In the genomic region with DNA sequence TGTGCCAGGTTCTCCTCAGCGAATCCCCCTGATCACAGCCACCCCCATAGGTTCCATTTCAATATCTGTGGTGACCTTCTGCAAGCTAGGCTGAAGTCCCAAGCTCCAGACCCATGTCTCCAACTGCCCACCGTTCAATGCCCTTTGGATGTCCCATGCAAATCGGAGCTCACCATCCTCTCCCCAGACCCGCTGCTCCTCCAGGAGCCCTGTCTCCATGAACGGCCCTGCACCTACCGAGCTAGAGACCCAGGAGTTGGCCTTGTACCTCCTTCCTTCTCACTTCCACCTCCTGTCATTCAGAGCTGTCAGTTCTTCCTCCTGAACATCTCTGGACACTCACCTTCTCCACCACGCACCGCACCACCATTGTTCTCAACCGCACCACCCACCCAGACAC, we compare ENCODE assay signal across 10 cellular contexts. TPM values are rescaled to one million over a fixed set of nuclear protein-coding genes. Genes with fewer than 3 reads are reported as not detected.
DNase-seq lines count a peak whose midpoint lies in the region; ATAC-seq, FAIRE-seq and TF ChIP-seq lines count a peak whose summit lies in the region.
"Had no signal": no experiment of that assay in that cellular context is flagged by ENCODE, and none has a peak within 500 bp of the region (broad histone marks: within the 10 kb centered on the region; RNA-seq: fewer than 3 reads in every experiment).

No MANE protein-coding gene starts in this region.

- peak overlapping the region; percentile 76 for H3K4me2 ChIP-seq in A549

- H3K36me3 Mint-ChIP-seq in HFFc6 (ENCODE audit: low read depth) = no peaks in the 10 kb centered on the region

- peak overlapping the region; percentile 74 for H3K9ac ChIP-seq in muscle layer of colon (ENCODE audit: low read length)

- peak overlapping the region; percentile 89; the same call in 2 of the 3 replicates for H3K4me3 ChIP-seq in A549
- peak overlapping the region; percentile 72 to 95 (median 78) for H3K4me3 ChIP-seq in breast epithelium
- peak overlapping the region in 1 of 2 donors; percentile 98 for H3K4me3 ChIP-seq in muscle layer of colon (ENCODE audit: low read depth in 1 of 2, low read length in 2 of 2)

- H3K9me3 ChIP-seq in A549 = no peaks in the 10 kb centered on the region
- H3K9me3 ChIP-seq in breast epithelium = no peaks in the 10 kb centered on the region
- H3K9me3 ChIP-seq in muscle layer of colon (ENCODE audit: low read length) = no peaks in the 10 kb centered on the region
- H3K9me3 ChIP-seq: testis had no signal

- TF ChIP-seq POLR2A in A549 (IDR thresholded peaks at IDR 0.05; ENCODE audit: low read length) = no peak
- TF ChIP-seq POLR2A in breast epithelium (IDR thresholded peaks at IDR 0.05) = no peak

- no peak overlapping the region for H3K27ac Mint-ChIP-seq in HFFc6

- peaks cover 19% of the 10 kb centered on the region for H3K4me1 Mint-ChIP-seq in HFFc6 (ENCODE audit: low read depth)

- ATAC-seq in A549 (no peak), GM21515 (IDR thresholded peaks at IDR 0.05; ENCODE audit: unreplicated experiment) (no peak)

- TF ChIP-seq EP300 in A549 (IDR thresholded peaks at IDR 0.05) = no peak

- H3K4me1 ChIP-seq in A549 (peaks cover 8% of the 10 kb centered on the region; the same call in 1 of the 3 replicates), breast epithelium (peaks cover 0 to 4% of the 10 kb centered on the region in 2 donors), muscle layer of colon (ENCODE audit: insufficient read depth, low read length) (peaks cover 12% of the 10 kb centered on the region)

- CTCF ChIA-PET in A549 (lab: Yijun Ruan, JAX) = interaction anchor here (1.7 to 4.6 kb wide), 5 partner anchors 9 to 327 kb away, joined by 4 to 42 read pairs (median 8); no protein-coding TSS in a partner anchor

- H3K36me3 ChIP-seq in breast epithelium = no peaks in the 10 kb centered on the region
- H3K36me3 ChIP-seq in muscle layer of colon (ENCODE audit: insufficient read depth, low read length) = no peaks in the 10 kb centered on the region

- peak overlapping the region; percentile 100 for H3K4me3 Mint-ChIP-seq in HFFc6

- DNase-seq in A549 (ENCODE audit: low read depth in 1 of 2, low spot score in 1 of 2) (no peak), HFFc6 (no peak), breast epithelium (ENCODE audit: low spot score in 2 of 2) (no peak), NCI-H510A treated with DMSO at 0.1 percent for 48 hours (lab: John Stamatoyannopoulos, UW) (no peak), hypothalamus (lab: John Stamatoyannopoulos, UW) (no peak), NCI-H82 treated with DMSO at 0.1 percent for 48 hours (lab: John Stamatoyannopoulos, UW; ENCODE audit: unreplicated experiment) (no peak)
- DNase-seq: kidney glomerular epithelial cell, testis had no signal

- TF ChIP-seq CTCF in A549 (IDR thresholded peaks at IDR 0.05) = no peak
- no peak for TF ChIP-seq CTCF in HFFc6 (IDR thresholded peaks at IDR 0.05)
- no peak for TF ChIP-seq CTCF in breast epithelium (IDR thresholded peaks at IDR 0.05)

- H3K27ac ChIP-seq in A549 (peak overlapping the region in 1 of 2 experiments; percentile 92; a peak in 3 of 6 replicates), breast epithelium (peak overlapping the region in 1 of 2 donors; percentile 76), muscle layer of colon (ENCODE audit: low read depth, low read length) (no peak overlapping the region)

- 93% methylated on average over 9 of the region's 9 CpGs for WGBS in A549 (ENCODE audit: missing lambda C conversion rate)

- H3K27me3 Mint-ChIP-seq in HFFc6 (ENCODE audit: insufficient read depth) = 0 out of 2 replicates have a peak, but pooled peaks cover 2% of the 10 kb centered on the region

- H3K27me3 ChIP-seq in breast epithelium (no peaks in the 10 kb centered on the region), muscle layer of colon (ENCODE audit: control insufficient read depth in 1 of 2, insufficient read depth in 2 of 2, low read length in 2 of 2) (no peaks in the 10 kb centered on the region)
- H3K27me3 ChIP-seq: testis had no signal

- intact Hi-C loops in breast epithelium (cut with DNase I; ENCODE audit: low total_unique reads) = no loop called here

- no peaks in the 10 kb centered on the region for H3K9me3 Mint-ChIP-seq in HFFc6

- no peak for FAIRE-seq in A549 (lab: Jason Lieb, UNC)

- no peak for TF ChIP-seq RAD21 in A549 (conservative IDR thresholded peaks at IDR 0.05 in 1 of 2, IDR thresholded peaks at IDR 0.05 in 1 of 2)

- POLR2A ChIA-PET in A549 (lab: Yijun Ruan, JAX) = interaction anchor here (1.5 to 2.1 kb wide), 2 partner anchors 11 to 236 kb away, joined by 5 to 6 read pairs; partner anchors contain the start of gene ZNF2

TF ChIP-seq in A549, 52 proteins besides CTCF, POLR2A, EP300 and RAD21:
- TF ChIP-seq, protein P1, sequence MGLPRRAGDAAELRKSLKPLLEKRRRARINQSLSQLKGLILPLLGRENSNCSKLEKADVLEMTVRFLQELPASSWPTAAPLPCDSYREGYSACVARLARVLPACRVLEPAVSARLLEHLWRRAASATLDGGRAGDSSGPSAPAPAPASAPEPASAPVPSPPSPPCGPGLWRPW (IDR thresholded peaks at IDR 0.05) = no peak
- TF ChIP-seq MAFK (IDR thresholded peaks at IDR 0.05; ENCODE audit: partially characterized antibody) = no peak
- TF ChIP-seq, protein P2, sequence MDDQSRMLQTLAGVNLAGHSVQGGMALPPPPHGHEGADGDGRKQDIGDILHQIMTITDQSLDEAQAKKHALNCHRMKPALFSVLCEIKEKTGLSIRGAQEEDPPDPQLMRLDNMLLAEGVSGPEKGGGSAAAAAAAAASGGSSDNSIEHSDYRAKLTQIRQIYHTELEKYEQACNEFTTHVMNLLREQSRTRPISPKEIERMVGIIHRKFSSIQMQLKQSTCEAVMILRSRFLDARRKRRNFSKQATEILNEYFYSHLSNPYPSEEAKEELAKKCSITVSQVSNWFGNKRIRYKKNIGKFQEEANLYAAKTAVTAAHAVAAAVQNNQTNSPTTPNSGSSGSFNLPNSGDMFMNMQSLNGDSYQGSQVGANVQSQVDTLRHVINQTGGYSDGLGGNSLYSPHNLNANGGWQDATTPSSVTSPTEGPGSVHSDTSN (IDR thresholded peaks at IDR 0.05) = no peak
- no peak for TF ChIP-seq FOSL2 (IDR thresholded peaks at IDR 0.05)
- no peak for TF ChIP-seq FOSL2 (CRISPR knock-in tag; IDR thresholded peaks at IDR 0.05)
- TF ChIP-seq HOXA7 (CRISPR knock-in tag; IDR thresholded peaks at IDR 0.05) = no peak
- no peak for TF ChIP-seq KDM1A (IDR thresholded peaks at IDR 0.05; ENCODE audit: low read depth)
- no peak for TF ChIP-seq POLR2AphosphoS2 (conservative IDR thresholded peaks at IDR 0.05; ENCODE audit: low read length)
- TF ChIP-seq PHF8 (IDR thresholded peaks at IDR 0.05; ENCODE audit: borderline replicate concordance, low read depth) = no peak
- no peak for TF ChIP-seq JUN (IDR thresholded peaks at IDR 0.05)
- TF ChIP-seq CEBPB (IDR thresholded peaks at IDR 0.05) = no peak
- no peak for TF ChIP-seq RFX5 (IDR thresholded peaks at IDR 0.05)
- no peak for TF ChIP-seq CHD4 (IDR thresholded peaks at IDR 0.05; ENCODE audit: borderline replicate concordance)
- TF ChIP-seq RCOR1 (IDR thresholded peaks at IDR 0.05; ENCODE audit: low read depth, low read length) = no peak

RNA-seq across cellular contexts. Expression of gene FAHD2A, which starts 1.0 kb away (rescaled TPM):
- 33.0 and 35.2 TPM in 2 replicates for polyA plus RNA-seq in A549 (2011; rRNA removed)
- polyA plus RNA-seq in A549 (2012; cell fraction: cytosol; rRNA removed) = 38.9 and 40.1 TPM in 2 replicates
- polyA plus RNA-seq in A549 (2012; cell fraction: nucleus; rRNA removed) = 61.7 and 65.6 TPM in 2 replicates
- 25.8 to 30.6 TPM (median 28.1 TPM) in 3 replicates for polyA plus RNA-seq in A549 (2017; fragmentation: RNase III; extraction: RNeasy Plus Mini Kit Qiagen cat#74134 plus additional on column Dnase treatment)
- polyA minus RNA-seq in A549 (2011; rRNA and poly(A)+ RNA removed) = 45.1 and 49.6 TPM in 2 replicates
- total RNA-seq in HFFc6 (2021; fragmentation: NEBNext Ultra II Directional; extraction: Animal tissue kit (Norgen Biotek cat#: 25700)) = 10 to 100 TPM; 23.1 to 28.0 (median 26.3) TPM
- total RNA-seq in breast epithelium = 10 to 100 TPM; 19.3 to 50.1 (median 24.3) TPM
